In genomic region chr2:219578811-219579210, GRCh38 we compare ENCODE assay signal across 14 cellular contexts. TPM values are rescaled to one million over a fixed set of nuclear protein-coding genes. Genes with fewer than 3 reads are reported as not detected.
DNase-seq lines count a peak whose midpoint lies in the region; FAIRE-seq and TF ChIP-seq lines count a peak whose summit lies in the region.
"Had no signal": no experiment of that assay in that cellular context is flagged by ENCODE, and none has a peak within 500 bp of the region (broad histone marks: within the 10 kb centered on the region; RNA-seq: fewer than 3 reads in every experiment).

No MANE protein-coding gene starts in this region.

- H3K4me3 Mint-ChIP-seq in nephron progenitor cell: no peak overlapping the region
- no peak overlapping the region for H3K4me3 Mint-ChIP-seq in activated CD4-positive, alpha-beta T cell treated with anti-CD3 and anti-CD28 coated beads, Interleukin-2, amount 10 ng/mL, durations not matched to agents 24 days and 14 days

- no peaks in the 10 kb centered on the region for H3K27me3 ChIP-seq in bronchial epithelial cell (ENCODE audit: control insufficient read depth, insufficient read depth, low read length)
- H3K27me3 ChIP-seq: BE2C had no signal

- FAIRE-seq in bronchial epithelial cell (lab: Jason Lieb, UNC): no peak
- FAIRE-seq: H54 had no signal

- H3K4me1 Mint-ChIP-seq in nephron progenitor cell: peaks cover 51% of the 10 kb centered on the region
- no peaks in the 10 kb centered on the region for H3K4me1 Mint-ChIP-seq in activated CD4-positive, alpha-beta T cell treated with anti-CD3 and anti-CD28 coated beads, Interleukin-2, amount 10 ng/mL, durations not matched to agents 24 days and 14 days

- intact Hi-C loops in activated CD4-positive, alpha-beta T cell treated with anti-CD3 and anti-CD28 coated beads, Interleukin-2, amount 10 ng/mL, durations not matched to agents 24 days and 14 days (cut with micrococcal nuclease): no loop called here

- no peaks in the 10 kb centered on the region for H3K36me3 ChIP-seq in bronchial epithelial cell (ENCODE audit: control insufficient read depth, insufficient read depth, low read length)
- H3K36me3 ChIP-seq: BE2C had no signal

- TF ChIP-seq CTCF in bronchial epithelial cell (IDR thresholded peaks at IDR 0.05; ENCODE audit: insufficient read depth, low read length, severe bottlenecking): no peak
- no peak for TF ChIP-seq CTCF in nephron progenitor cell (IDR thresholded peaks at IDR 0.05)

- DNase-seq in HCEC 1CT: peak; percentile 15
- peak; percentile 57 for DNase-seq in bronchial epithelial cell (ENCODE audit: low read depth)
- no peak for DNase-seq in nephron progenitor cell
- DNase-seq in globus pallidus (ENCODE audit: low spot score): no peak
- DNase-seq in DMS114 treated with DMSO at 0.1 percent for 48 hours (lab: John Stamatoyannopoulos, UW; ENCODE audit: unreplicated experiment): no peak
- DNase-seq in activated CD4-positive, alpha-beta T cell treated with anti-CD3 and anti-CD28 coated beads, Interleukin-2, amount 10 ng/mL, durations not matched to agents 24 days and 14 days: no peak
- DNase-seq: BE2C; effector CD4-positive, alpha-beta T cell; hippocampal formation; NCI-H1417; NCI-H526 treated with DMSO at 0.1 percent for 48 hours; SHP77 treated with DMSO at 0.1 percent for 48 hours; stimulated activated naive CD4-positive, alpha-beta T cell had no signal

- H3K4me3 ChIP-seq in bronchial epithelial cell (ENCODE audit: low read depth, low read length): no peak overlapping the region

- H3K36me3 Mint-ChIP-seq in nephron progenitor cell (ENCODE audit: low read depth): no peaks in the 10 kb centered on the region
- H3K36me3 Mint-ChIP-seq in activated CD4-positive, alpha-beta T cell treated with anti-CD3 and anti-CD28 coated beads, Interleukin-2, amount 10 ng/mL, durations not matched to agents 24 days and 14 days (ENCODE audit: low read depth): no peaks in the 10 kb centered on the region

- peak overlapping the region; percentile 3 for H3K27ac Mint-ChIP-seq in nephron progenitor cell
- H3K27ac Mint-ChIP-seq in activated CD4-positive, alpha-beta T cell treated with anti-CD3 and anti-CD28 coated beads, Interleukin-2, amount 10 ng/mL, durations not matched to agents 24 days and 14 days: no peak overlapping the region

- peaks cover 24% of the 10 kb centered on the region for H3K27me3 Mint-ChIP-seq in nephron progenitor cell (ENCODE audit: low read depth, poor library complexity)
- H3K27me3 Mint-ChIP-seq in activated CD4-positive, alpha-beta T cell treated with anti-CD3 and anti-CD28 coated beads, Interleukin-2, amount 10 ng/mL, durations not matched to agents 24 days and 14 days: peaks cover 7% of the 10 kb centered on the region

- H3K9me3 Mint-ChIP-seq in nephron progenitor cell: no peaks in the 10 kb centered on the region
- H3K9me3 Mint-ChIP-seq in activated CD4-positive, alpha-beta T cell treated with anti-CD3 and anti-CD28 coated beads, Interleukin-2, amount 10 ng/mL, durations not matched to agents 24 days and 14 days: no peaks in the 10 kb centered on the region

RNA-seq across cellular contexts. Expression of gene INHA, which starts 6.7 kb away (rescaled TPM):
- under 0.01 and 0.13 TPM in 2 replicates for total RNA-seq in bronchial epithelial cell
- total RNA-seq in activated CD4-positive, alpha-beta T cell treated with anti-CD3 and anti-CD28 coated beads, Interleukin-2, amount 10 ng/mL, durations not matched to agents 24 days and 14 days: not detected in 2 replicates

RNA-seq across cellular contexts. Expression of gene OBSL1, which starts 7.5 kb away (rescaled TPM):
- 9.2 and 15.2 TPM in 2 replicates for total RNA-seq in bronchial epithelial cell
- total RNA-seq in activated CD4-positive, alpha-beta T cell treated with anti-CD3 and anti-CD28 coated beads, Interleukin-2, amount 10 ng/mL, durations not matched to agents 24 days and 14 days: 0.26 and 0.47 TPM in 2 replicates

RNA-seq across cellular contexts. Expression of gene STK11IP, which starts 18.8 kb away (rescaled TPM):
- total RNA-seq in bronchial epithelial cell: 11.3 and 16.9 TPM in 2 replicates
- 32.6 and 35.0 TPM in 2 replicates for total RNA-seq in activated CD4-positive, alpha-beta T cell treated with anti-CD3 and anti-CD28 coated beads, Interleukin-2, amount 10 ng/mL, durations not matched to agents 24 days and 14 days

RNA-seq across cellular contexts. Expression of gene TMEM198, which starts 35.0 kb away (rescaled TPM):
- under 0.01 and 0.13 TPM in 2 replicates for total RNA-seq in bronchial epithelial cell
- total RNA-seq in activated CD4-positive, alpha-beta T cell treated with anti-CD3 and anti-CD28 coated beads, Interleukin-2, amount 10 ng/mL, durations not matched to agents 24 days and 14 days: 3.1 and 3.4 TPM in 2 replicates

RNA-seq across cellular contexts. Expression of gene CHPF, which starts 35.2 kb away (rescaled TPM):
- 52.7 and 85.5 TPM in 2 replicates for total RNA-seq in bronchial epithelial cell
- total RNA-seq in activated CD4-positive, alpha-beta T cell treated with anti-CD3 and anti-CD28 coated beads, Interleukin-2, amount 10 ng/mL, durations not matched to agents 24 days and 14 days: 37.8 and 38.3 TPM in 2 replicates

Comparison
In these comparisons a context has a peak if more than half of its experiments do, and no peak if none do; other contexts are left out.
1. DNase-seq: peak in HCEC 1CT (single experiment) and bronchial epithelial cell (single experiment); none in nephron progenitor cell (single experiment), globus pallidus (single experiment), DMS114 treated with DMSO at 0.1 percent for 48 hours (single experiment) and activated CD4-positive, alpha-beta T cell treated with anti-CD3 and anti-CD28 coated beads, Interleukin-2, amount 10 ng/mL, durations not matched to agents 24 days and 14 days (single experiment).